1 cellular context compared by ENCODE assay signal in genomic region chr10:104337985-104338735, GRCh38.
TF ChIP-seq lines count a peak whose summit lies in the region.

A gene with protein sequence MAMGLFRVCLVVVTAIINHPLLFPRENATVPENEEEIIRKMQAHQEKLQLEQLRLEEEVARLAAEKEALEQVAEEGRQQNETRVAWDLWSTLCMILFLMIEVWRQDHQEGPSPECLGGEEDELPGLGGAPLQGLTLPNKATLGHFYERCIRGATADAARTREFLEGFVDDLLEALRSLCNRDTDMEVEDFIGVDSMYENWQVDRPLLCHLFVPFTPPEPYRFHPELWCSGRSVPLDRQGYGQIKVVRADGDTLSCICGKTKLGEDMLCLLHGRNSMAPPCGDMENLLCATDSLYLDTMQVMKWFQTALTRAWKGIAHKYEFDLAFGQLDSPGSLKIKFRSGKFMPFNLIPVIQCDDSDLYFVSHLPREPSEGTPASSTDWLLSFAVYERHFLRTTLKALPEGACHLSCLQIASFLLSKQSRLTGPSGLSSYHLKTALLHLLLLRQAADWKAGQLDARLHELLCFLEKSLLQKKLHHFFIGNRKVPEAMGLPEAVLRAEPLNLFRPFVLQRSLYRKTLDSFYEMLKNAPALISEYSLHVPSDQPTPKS (minus strand): TSS chr10:104338465. CDS start chr10:104316051, 22,414 bp downstream.

TF ChIP-seq in HepG2, 621 proteins besides CTCF, POLR2A, EP300 and RAD21 (continued from another document and continues in another):
- TF ChIP-seq, protein P1, sequence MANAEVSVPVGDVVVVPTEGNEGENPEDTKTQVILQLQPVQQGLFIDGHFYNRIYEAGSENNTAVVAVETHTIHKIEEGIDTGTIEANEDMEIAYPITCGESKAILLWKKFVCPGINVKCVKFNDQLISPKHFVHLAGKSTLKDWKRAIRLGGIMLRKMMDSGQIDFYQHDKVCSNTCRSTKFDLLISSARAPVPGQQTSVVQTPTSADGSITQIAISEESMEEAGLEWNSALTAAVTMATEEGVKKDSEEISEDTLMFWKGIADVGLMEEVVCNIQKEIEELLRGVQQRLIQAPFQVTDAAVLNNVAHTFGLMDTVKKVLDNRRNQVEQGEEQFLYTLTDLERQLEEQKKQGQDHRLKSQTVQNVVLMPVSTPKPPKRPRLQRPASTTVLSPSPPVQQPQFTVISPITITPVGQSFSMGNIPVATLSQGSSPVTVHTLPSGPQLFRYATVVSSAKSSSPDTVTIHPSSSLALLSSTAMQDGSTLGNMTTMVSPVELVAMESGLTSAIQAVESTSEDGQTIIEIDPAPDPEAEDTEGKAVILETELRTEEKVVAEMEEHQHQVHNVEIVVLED (CRISPR knock-in tag; IDR thresholded peaks at IDR 0.05; ENCODE audit: borderline replicate concordance) = no peak
- TF ChIP-seq CC2D1A (CRISPR knock-in tag; IDR thresholded peaks at IDR 0.05) (no peak), ZNF234 (CRISPR knock-in tag; conservative IDR thresholded peaks at IDR 0.05) (no peak), GATA4 (IDR thresholded peaks at IDR 0.05; ENCODE audit: borderline replicate concordance, low read depth) (no peak), KAT8 (CRISPR knock-in tag; IDR thresholded peaks at IDR 0.05) (peak; percentile 22; the same call in 1 of the 2 replicates), SP5 (CRISPR knock-in tag; IDR thresholded peaks at IDR 0.05; ENCODE audit: borderline replicate concordance, low read depth) (no peak), MYC (CRISPR knock-in tag; IDR thresholded peaks at IDR 0.05; ENCODE audit: borderline replicate concordance) (peak; percentile 69), NONO (IDR thresholded peaks at IDR 0.05) (no peak), NONO (CRISPR knock-in tag; conservative IDR thresholded peaks at IDR 0.05) (no peak), RFXANK (CRISPR knock-in tag; IDR thresholded peaks at IDR 0.05) (no peak), TARDBP (CRISPR knock-in tag; IDR thresholded peaks at IDR 0.05) (peak; percentile 68; the same call in 1 of the 2 replicates), RXRA (CRISPR knock-in tag; IDR thresholded peaks at IDR 0.05) (no peak), KAT7 (CRISPR knock-in tag; IDR thresholded peaks at IDR 0.05; ENCODE audit: borderline replicate concordance) (peak; percentile 57; the same call in 1 of the 2 replicates), SMARCC2 (IDR thresholded peaks at IDR 0.05) (no peak), DMAP1 (CRISPR knock-in tag; IDR thresholded peaks at IDR 0.05) (peak; percentile 24; the same call in 1 of the 2 replicates), ZFP90 (CRISPR knock-in tag; IDR thresholded peaks at IDR 0.05; ENCODE audit: borderline replicate concordance) (no peak), KLF16 (CRISPR knock-in tag; IDR thresholded peaks at IDR 0.05) (no peak), NFKB2 (CRISPR knock-in tag; IDR thresholded peaks at IDR 0.05; ENCODE audit: borderline replicate concordance) (peak; percentile 57), ZNF34 (CRISPR knock-in tag; IDR thresholded peaks at IDR 0.05; ENCODE audit: borderline replicate concordance) (no peak), MXI1 (IDR thresholded peaks at IDR 0.05; ENCODE audit: borderline replicate concordance, low read depth, low read length) (no peak), ARID5B (CRISPR knock-in tag; IDR thresholded peaks at IDR 0.05) (no peak), ESRRA (CRISPR knock-in tag; IDR thresholded peaks at IDR 0.05; ENCODE audit: low read depth) (0 out of 2 replicates have a peak, but pooled peaks have one; percentile 31), ZNF790 (CRISPR knock-in tag; IDR thresholded peaks at IDR 0.05; ENCODE audit: borderline replicate concordance) (peak; percentile 80; the same call in 1 of the 2 replicates), HMGXB4 (CRISPR knock-in tag; IDR thresholded peaks at IDR 0.05; ENCODE audit: borderline replicate concordance in 1 of 2, low read depth in 1 of 2) (peak; percentile 26 to 80; a peak in 3 of 4 replicates), ZSCAN30 (CRISPR knock-in tag; IDR thresholded peaks at IDR 0.05) (no peak), SP1 (IDR thresholded peaks at IDR 0.05) (no peak), SP1 (CRISPR knock-in tag; IDR thresholded peaks at IDR 0.05) (no peak), TGIF2 (CRISPR knock-in tag; IDR thresholded peaks at IDR 0.05) (no peak), ZFP36L2 (CRISPR knock-in tag; IDR thresholded peaks at IDR 0.05) (no peak), GABPB1 (CRISPR knock-in tag; IDR thresholded peaks at IDR 0.05) (peak; percentile 55; the same call in 1 of the 2 replicates), E2F1 (CRISPR knock-in tag; IDR thresholded peaks at IDR 0.05) (no peak; the same call in 1 of the 2 replicates), DNMT1 (CRISPR knock-in tag; IDR thresholded peaks at IDR 0.05) (peak; percentile 53; the same call in 1 of the 2 replicates), HDAC2 (CRISPR knock-in tag; IDR thresholded peaks at IDR 0.05) (no peak), ZMYM4 (CRISPR knock-in tag; IDR thresholded peaks at IDR 0.05) (no peak; the same call in 1 of the 2 replicates), SMYD3 (CRISPR knock-in tag; IDR thresholded peaks at IDR 0.05) (0 out of 2 replicates have a peak, but pooled peaks have one; percentile 30), ZNF512B (CRISPR knock-in tag; IDR thresholded peaks at IDR 0.05; ENCODE audit: borderline replicate concordance) (peak; percentile 81; the same call in 1 of the 2 replicates), ZNF510 (CRISPR knock-in tag; IDR thresholded peaks at IDR 0.05; ENCODE audit: low read depth) (no peak)
- TF ChIP-seq, protein P2, sequence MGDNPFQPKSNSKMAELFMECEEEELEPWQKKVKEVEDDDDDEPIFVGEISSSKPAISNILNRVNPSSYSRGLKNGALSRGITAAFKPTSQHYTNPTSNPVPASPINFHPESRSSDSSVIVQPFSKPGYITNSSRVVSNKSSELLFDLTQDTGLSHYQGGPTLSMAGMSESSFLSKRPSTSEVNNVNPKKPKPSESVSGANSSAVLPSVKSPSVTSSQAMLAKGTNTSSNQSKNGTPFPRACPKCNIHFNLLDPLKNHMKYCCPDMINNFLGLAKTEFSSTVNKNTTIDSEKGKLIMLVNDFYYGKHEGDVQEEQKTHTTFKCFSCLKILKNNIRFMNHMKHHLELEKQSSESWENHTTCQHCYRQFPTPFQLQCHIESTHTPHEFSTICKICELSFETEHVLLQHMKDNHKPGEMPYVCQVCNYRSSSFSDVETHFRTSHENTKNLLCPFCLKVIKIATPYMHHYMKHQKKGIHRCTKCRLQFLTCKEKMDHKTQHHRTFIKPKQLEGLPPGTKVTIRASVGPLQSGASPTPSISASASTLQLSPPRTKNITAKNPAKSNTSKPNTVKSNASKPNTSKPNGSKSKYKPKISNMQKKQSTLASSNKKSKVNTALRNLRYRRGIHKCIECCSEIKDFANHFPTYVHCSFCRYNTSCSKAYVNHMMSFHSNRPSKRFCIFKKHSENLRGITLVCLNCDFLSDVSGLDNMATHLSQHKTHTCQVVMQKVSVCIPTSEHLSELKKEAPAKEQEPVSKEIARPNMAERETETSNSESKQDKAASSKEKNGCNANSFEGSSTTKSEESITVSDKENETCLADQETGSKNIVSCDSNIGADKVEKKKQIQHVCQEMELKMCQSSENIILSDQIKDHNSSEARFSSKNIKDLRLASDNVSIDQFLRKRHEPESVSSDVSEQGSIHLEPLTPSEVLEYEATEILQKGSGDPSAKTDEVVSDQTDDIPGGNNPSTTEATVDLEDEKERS (CRISPR knock-in tag; IDR thresholded peaks at IDR 0.05) = no peak
- TF ChIP-seq, protein P3, sequence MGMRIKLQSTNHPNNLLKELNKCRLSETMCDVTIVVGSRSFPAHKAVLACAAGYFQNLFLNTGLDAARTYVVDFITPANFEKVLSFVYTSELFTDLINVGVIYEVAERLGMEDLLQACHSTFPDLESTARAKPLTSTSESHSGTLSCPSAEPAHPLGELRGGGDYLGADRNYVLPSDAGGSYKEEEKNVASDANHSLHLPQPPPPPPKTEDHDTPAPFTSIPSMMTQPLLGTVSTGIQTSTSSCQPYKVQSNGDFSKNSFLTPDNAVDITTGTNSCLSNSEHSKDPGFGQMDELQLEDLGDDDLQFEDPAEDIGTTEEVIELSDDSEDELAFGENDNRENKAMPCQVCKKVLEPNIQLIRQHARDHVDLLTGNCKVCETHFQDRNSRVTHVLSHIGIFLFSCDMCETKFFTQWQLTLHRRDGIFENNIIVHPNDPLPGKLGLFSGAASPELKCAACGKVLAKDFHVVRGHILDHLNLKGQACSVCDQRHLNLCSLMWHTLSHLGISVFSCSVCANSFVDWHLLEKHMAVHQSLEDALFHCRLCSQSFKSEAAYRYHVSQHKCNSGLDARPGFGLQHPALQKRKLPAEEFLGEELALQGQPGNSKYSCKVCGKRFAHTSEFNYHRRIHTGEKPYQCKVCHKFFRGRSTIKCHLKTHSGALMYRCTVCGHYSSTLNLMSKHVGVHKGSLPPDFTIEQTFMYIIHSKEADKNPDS (CRISPR knock-in tag; IDR thresholded peaks at IDR 0.05) = no peak
- TF ChIP-seq, protein P4, sequence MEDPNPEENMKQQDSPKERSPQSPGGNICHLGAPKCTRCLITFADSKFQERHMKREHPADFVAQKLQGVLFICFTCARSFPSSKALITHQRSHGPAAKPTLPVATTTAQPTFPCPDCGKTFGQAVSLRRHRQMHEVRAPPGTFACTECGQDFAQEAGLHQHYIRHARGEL (CRISPR knock-in tag; IDR thresholded peaks at IDR 0.05) = no peak
- TF ChIP-seq, protein P5, sequence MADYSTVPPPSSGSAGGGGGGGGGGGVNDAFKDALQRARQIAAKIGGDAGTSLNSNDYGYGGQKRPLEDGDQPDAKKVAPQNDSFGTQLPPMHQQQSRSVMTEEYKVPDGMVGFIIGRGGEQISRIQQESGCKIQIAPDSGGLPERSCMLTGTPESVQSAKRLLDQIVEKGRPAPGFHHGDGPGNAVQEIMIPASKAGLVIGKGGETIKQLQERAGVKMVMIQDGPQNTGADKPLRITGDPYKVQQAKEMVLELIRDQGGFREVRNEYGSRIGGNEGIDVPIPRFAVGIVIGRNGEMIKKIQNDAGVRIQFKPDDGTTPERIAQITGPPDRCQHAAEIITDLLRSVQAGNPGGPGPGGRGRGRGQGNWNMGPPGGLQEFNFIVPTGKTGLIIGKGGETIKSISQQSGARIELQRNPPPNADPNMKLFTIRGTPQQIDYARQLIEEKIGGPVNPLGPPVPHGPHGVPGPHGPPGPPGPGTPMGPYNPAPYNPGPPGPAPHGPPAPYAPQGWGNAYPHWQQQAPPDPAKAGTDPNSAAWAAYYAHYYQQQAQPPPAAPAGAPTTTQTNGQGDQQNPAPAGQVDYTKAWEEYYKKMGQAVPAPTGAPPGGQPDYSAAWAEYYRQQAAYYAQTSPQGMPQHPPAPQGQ (CRISPR knock-in tag; IDR thresholded peaks at IDR 0.05; ENCODE audit: borderline replicate concordance) = no peak
